ENCODE assay signal across 12 cellular contexts in the genomic region with DNA sequence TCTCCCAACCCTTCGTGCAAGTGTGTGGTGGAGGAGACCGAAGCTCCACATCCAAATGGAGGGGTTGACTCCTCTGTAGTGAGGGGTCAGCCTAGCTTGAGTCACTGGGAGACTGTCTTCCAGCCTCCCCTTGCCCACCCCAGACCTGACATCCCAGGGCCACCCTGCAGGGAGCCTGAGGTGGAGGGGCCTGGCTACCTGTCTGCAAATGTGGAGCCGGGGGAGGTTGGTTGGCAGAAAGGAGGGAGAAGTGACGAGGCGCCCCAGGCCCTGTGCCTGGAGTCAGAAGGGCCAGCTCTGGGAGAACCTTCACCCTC. TPM values are rescaled to one million over a fixed set of nuclear protein-coding genes. Genes with fewer than 3 reads are reported as not detected.
DNase-seq lines count a peak whose midpoint lies in the region; ATAC-seq and TF ChIP-seq lines count a peak whose summit lies in the region.
"Had no signal": no experiment of that assay in that cellular context is flagged by ENCODE, and none has a peak within 500 bp of the region (broad histone marks: within the 10 kb centered on the region; RNA-seq: fewer than 3 reads in every experiment).

No MANE protein-coding gene starts in this region.

- intact Hi-C loops in activated T-helper 2 cell treated with anti-CD3 and anti-CD28 coated beads, Interferon-gamma antibody, Interleukin-2, Interleukin-4, amounts not matched to agents 10 μg/mL and 5 μg/mL and 100 μg/mL, durations not matched to agents 14 hours and 24 hours and 36 hours (cut with micrococcal nuclease), result loop anchor here (1.0 to 5.0 kb wide), 3 partner anchors 30 to 50 kb away; no protein-coding TSS in a partner anchor
- intact Hi-C loops in tibial artery (cut with DNase I; ENCODE audit: low total_unique reads), result no loop called here

- peak overlapping the region; percentile 98 for H2AK5ac ChIP-seq in mesenchymal stem cell (ENCODE audit: low read length, severe bottlenecking)

- no peak overlapping the region for H3K23ac ChIP-seq in mesenchymal stem cell (ENCODE audit: low read length in 2 of 2)

- H3K4me2 ChIP-seq in mesenchymal stem cell (ENCODE audit: low read length, poor library complexity, severe bottlenecking), result no peak overlapping the region

- H3K9me3 ChIP-seq in mesenchymal stem cell (ENCODE audit: control insufficient read depth, low read length), result no peaks in the 10 kb centered on the region
- no peaks in the 10 kb centered on the region for H3K9me3 ChIP-seq in tibial artery

- DNase-seq in activated naive CD4-positive, alpha-beta T cell treated with anti-CD3 and anti-CD28 coated beads, Interleukin-2, amount 50 U/mL, for 72 hours (ENCODE audit: low spot score in 2 of 2), result no peak
- no peak for DNase-seq in activated naive CD4-positive, alpha-beta T cell treated with anti-CD3 and anti-CD28 coated beads, Interleukin-2, amount 50 U/mL, for 16 hours
- DNase-seq in activated T-helper 2 cell treated with anti-CD3 and anti-CD28 coated beads, Interferon-gamma antibody, Interleukin-2, Interleukin-4, amounts not matched to agents 10 μg/mL and 5 μg/mL and 100 μg/mL, durations not matched to agents 14 hours and 24 hours and 36 hours (ENCODE audit: low spot score), result no peak
- DNase-seq in mesenchymal stem cell (no peak), tibial artery (no peak), DMS 273 (lab: John Stamatoyannopoulos, UW; ENCODE audit: unreplicated experiment) (no peak), NCI-H748 (lab: John Stamatoyannopoulos, UW; ENCODE audit: unreplicated experiment) (no peak)
- DNase-seq: activated T-cell treated with anti-CD3 and anti-CD28 coated beads, Interleukin-2, amount 50 U/mL, for 1 hour; MG63; mucosa of descending colon; NCI-H2171 had no signal

- H3K14ac ChIP-seq in mesenchymal stem cell (ENCODE audit: low read length in 2 of 2), result peak overlapping the region in 1 of 2 experiments; percentile 61

- peak overlapping the region; percentile 85 for H2BK5ac ChIP-seq in mesenchymal stem cell (ENCODE audit: low read depth, low read length, poor library complexity, severe bottlenecking)

- no peak for ATAC-seq in activated naive CD4-positive, alpha-beta T cell treated with anti-CD3 and anti-CD28 coated beads, Interleukin-2, amount 50 U/mL, for 72 hours
- ATAC-seq in GM21717 (IDR thresholded peaks at IDR 0.05; ENCODE audit: unreplicated experiment), result no peak

- H3K27me3 ChIP-seq in mesenchymal stem cell (ENCODE audit: control insufficient read depth in 1 of 2, insufficient read depth in 1 of 2, low read length in 2 of 2), result no peaks in the 10 kb centered on the region
- no peaks in the 10 kb centered on the region for H3K27me3 ChIP-seq in tibial artery
- H3K27me3 ChIP-seq: MG63 had no signal

- H3K36me3 ChIP-seq in mesenchymal stem cell (ENCODE audit: control insufficient read depth in 1 of 2, insufficient read depth in 2 of 2, low read depth in 1 of 2, low read length in 2 of 2), result no peaks in the 10 kb centered on the region
- H3K36me3 ChIP-seq in tibial artery, result no peaks in the 10 kb centered on the region
- H3K36me3 ChIP-seq: MG63 had no signal

- H3K9me3 Mint-ChIP-seq in activated naive CD4-positive, alpha-beta T cell treated with anti-CD3 and anti-CD28 coated beads, Interleukin-2, amount 50 U/mL, for 72 hours, result peaks cover 0 to 6% of the 10 kb centered on the region in 2 donors
- H3K9me3 Mint-ChIP-seq in activated T-helper 2 cell treated with anti-CD3 and anti-CD28 coated beads, Interferon-gamma antibody, Interleukin-2, Interleukin-4, amounts not matched to agents 10 μg/mL and 5 μg/mL and 100 μg/mL, durations not matched to agents 14 hours and 24 hours and 36 hours, result peaks cover 9% of the 10 kb centered on the region

- H2AFZ ChIP-seq in mesenchymal stem cell (ENCODE audit: low read depth, low read length), result peak overlapping the region; percentile 20

- H3K9ac ChIP-seq in mesenchymal stem cell (ENCODE audit: low read length), result no peak overlapping the region

- H3K4me1 Mint-ChIP-seq in activated T-helper 2 cell treated with anti-CD3 and anti-CD28 coated beads, Interferon-gamma antibody, Interleukin-2, Interleukin-4, amounts not matched to agents 10 μg/mL and 5 μg/mL and 100 μg/mL, durations not matched to agents 14 hours and 24 hours and 36 hours (ENCODE audit: low read depth), result peaks cover 39% of the 10 kb centered on the region

- peak overlapping the region; percentile 79 for H4K8ac ChIP-seq in mesenchymal stem cell (ENCODE audit: low read length)

- peak overlapping the region; percentile 65 to 99 for H3K27ac Mint-ChIP-seq in activated naive CD4-positive, alpha-beta T cell treated with anti-CD3 and anti-CD28 coated beads, Interleukin-2, amount 50 U/mL, for 72 hours
- H3K27ac Mint-ChIP-seq in activated T-helper 2 cell treated with anti-CD3 and anti-CD28 coated beads, Interferon-gamma antibody, Interleukin-2, Interleukin-4, amounts not matched to agents 10 μg/mL and 5 μg/mL and 100 μg/mL, durations not matched to agents 14 hours and 24 hours and 36 hours, result peak overlapping the region; percentile 97

- peak overlapping the region; percentile 56 for H2BK120ac ChIP-seq in mesenchymal stem cell (ENCODE audit: low read depth, low read length)

- H3K18ac ChIP-seq in mesenchymal stem cell (ENCODE audit: low read depth in 1 of 2, low read length in 2 of 2), result peak overlapping the region; percentile 46 to 92

- peak overlapping the region; percentile 93 for H4K91ac ChIP-seq in mesenchymal stem cell (ENCODE audit: low read length)

- WGBS in mesenchymal stem cell, result 99% methylated on average over 5 of the region's 5 CpGs

- H2BK15ac ChIP-seq in mesenchymal stem cell (ENCODE audit: low read depth, poor library complexity, severe bottlenecking), result peak overlapping the region; percentile 91

- H3K27me3 Mint-ChIP-seq in activated T-helper 2 cell treated with anti-CD3 and anti-CD28 coated beads, Interferon-gamma antibody, Interleukin-2, Interleukin-4, amounts not matched to agents 10 μg/mL and 5 μg/mL and 100 μg/mL, durations not matched to agents 14 hours and 24 hours and 36 hours (ENCODE audit: low read depth), result no peaks in the 10 kb centered on the region

- peaks cover 7 to 8% of the 10 kb centered on the region in 2 donors for H3K36me3 Mint-ChIP-seq in activated naive CD4-positive, alpha-beta T cell treated with anti-CD3 and anti-CD28 coated beads, Interleukin-2, amount 50 U/mL, for 72 hours
- peaks cover 11% of the 10 kb centered on the region for H3K36me3 Mint-ChIP-seq in activated T-helper 2 cell treated with anti-CD3 and anti-CD28 coated beads, Interferon-gamma antibody, Interleukin-2, Interleukin-4, amounts not matched to agents 10 μg/mL and 5 μg/mL and 100 μg/mL, durations not matched to agents 14 hours and 24 hours and 36 hours (ENCODE audit: low read depth)

- TF ChIP-seq CTCF in tibial artery (IDR thresholded peaks at IDR 0.05), result no peak

- peak overlapping the region; percentile 21 to 76 for H3K4ac ChIP-seq in mesenchymal stem cell (ENCODE audit: low read depth in 1 of 2, low read length in 2 of 2)

- peak overlapping the region; percentile 95 to 96 for H2BK12ac ChIP-seq in mesenchymal stem cell (ENCODE audit: low read length in 2 of 2)

- H3K4me3 Mint-ChIP-seq in activated T-helper 2 cell treated with anti-CD3 and anti-CD28 coated beads, Interferon-gamma antibody, Interleukin-2, Interleukin-4, amounts not matched to agents 10 μg/mL and 5 μg/mL and 100 μg/mL, durations not matched to agents 14 hours and 24 hours and 36 hours (ENCODE audit: low read depth), result no peak overlapping the region

- H3K27ac ChIP-seq in mesenchymal stem cell (ENCODE audit: low read length, poor library complexity, severe bottlenecking) (peak overlapping the region; percentile 83), tibial artery (peak overlapping the region; percentile 71 to 78)

- H3K4me1 ChIP-seq in mesenchymal stem cell (ENCODE audit: control insufficient read depth, insufficient read depth, low read depth, low read length), result peaks cover 52% of the 10 kb centered on the region
- peaks cover 0 to 54% (median 33%) of the 10 kb centered on the region in 4 donors for H3K4me1 ChIP-seq in tibial artery

- no peaks in the 10 kb centered on the region for H3K79me1 ChIP-seq in mesenchymal stem cell (replicated peaks; ENCODE audit: low read length, poor library complexity, severe bottlenecking)

- H3K4me3 ChIP-seq in mesenchymal stem cell (ENCODE audit: insufficient read depth in 1 of 2, low read depth in 1 of 2, low read length in 2 of 2) (no peak overlapping the region), tibial artery (no peak overlapping the region)
- H3K4me3 ChIP-seq: MG63, mucosa of descending colon had no signal

RNA-seq across cellular contexts. Expression of a gene that starts 37.5 kb away (rescaled TPM):
- 100 to 1,000 TPM; 150 to 303 TPM for total RNA-seq in activated naive CD4-positive, alpha-beta T cell treated with anti-CD3 and anti-CD28 coated beads, Interleukin-2, amount 50 U/mL, for 72 hours
- total RNA-seq in activated T-helper 2 cell treated with anti-CD3 and anti-CD28 coated beads, Interferon-gamma antibody, Interleukin-2, Interleukin-4, amounts not matched to agents 10 μg/mL and 5 μg/mL and 100 μg/mL, durations not matched to agents 14 hours and 24 hours and 36 hours, result 386 and 390 TPM in 2 replicates
- polyA plus RNA-seq in mesenchymal stem cell (2013, experiment 1 of 2), result 80.0 TPM
- 75.3 TPM for polyA plus RNA-seq in mesenchymal stem cell (2013, experiment 2 of 2)
